ENCODE assay signal across 8 cellular contexts in the genomic region with DNA sequence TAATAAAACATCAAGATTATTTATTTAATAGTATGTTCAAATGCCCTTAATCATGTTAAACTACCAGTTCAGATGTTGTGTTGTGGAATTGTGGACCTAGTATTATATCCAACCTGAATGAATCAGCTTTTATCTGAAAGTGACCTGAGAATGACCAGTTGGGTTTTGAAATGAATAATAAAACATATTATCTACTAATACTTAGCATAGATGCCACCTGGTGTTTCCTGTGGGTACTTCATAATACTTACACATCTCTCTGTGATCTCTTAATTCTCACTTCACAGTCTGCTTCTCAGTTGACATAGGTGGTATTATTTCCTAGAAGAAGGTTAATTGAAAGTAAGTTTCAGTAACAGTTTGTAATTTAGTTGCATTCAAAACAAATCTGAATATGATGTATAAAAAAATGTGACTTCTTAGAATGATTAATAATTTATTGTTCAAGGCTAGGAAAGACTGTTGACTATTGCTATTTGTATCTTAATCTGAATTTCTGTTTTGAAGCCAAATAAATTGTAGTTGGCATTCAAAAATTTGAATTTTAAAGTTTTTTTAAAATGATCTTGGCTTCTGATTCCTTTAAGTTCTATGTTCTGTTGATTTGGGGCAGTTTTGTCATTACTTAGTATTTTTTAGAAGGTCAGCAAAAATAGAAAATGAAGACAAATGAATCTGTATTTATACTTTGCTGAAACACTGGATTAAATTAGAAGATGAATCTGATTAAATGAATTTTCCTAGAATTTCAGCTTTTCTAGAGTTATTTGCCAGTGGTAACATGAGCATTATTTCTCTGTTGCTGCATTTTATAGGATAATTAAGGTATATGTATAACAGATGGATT. TPM values are rescaled to one million over a fixed set of nuclear protein-coding genes. Genes with fewer than 3 reads are reported as not detected.
DNase-seq lines count a peak whose midpoint lies in the region; ATAC-seq, FAIRE-seq and TF ChIP-seq lines count a peak whose summit lies in the region.

No MANE protein-coding gene starts in this region.

- no peak overlapping the region for H3K27ac Mint-ChIP-seq in neural crest cell (ENCODE audit: unreplicated experiment)

- H3K9me3 ChIP-seq in Peyer's patch, result no peaks in the 10 kb centered on the region

- peaks cover 0 to 64% (median 0%) of the 10 kb centered on the region in 3 donors for H3K36me3 ChIP-seq in Peyer's patch

- no peak overlapping the region for H3K27ac ChIP-seq in Peyer's patch

- no peaks in the 10 kb centered on the region for H3K4me1 ChIP-seq in Peyer's patch

- TF ChIP-seq CTCF in Peyer's patch (IDR thresholded peaks at IDR 0.05) (peak in 5 of 6 experiments; percentile 53 to 85 (median 82)), neural crest cell (conservative IDR thresholded peaks at IDR 0.05) (peak; percentile 80)

- no peak for TF ChIP-seq POLR2A in Peyer's patch (IDR thresholded peaks at IDR 0.05)

- peak; percentile 81 for FAIRE-seq in endometrium (lab: Jason Lieb, UNC)

- H3K36me3 Mint-ChIP-seq in neural crest cell (ENCODE audit: low read depth), result no peaks in the 10 kb centered on the region

- H3K27me3 ChIP-seq in Peyer's patch, result no peaks in the 10 kb centered on the region

- H3K4me1 Mint-ChIP-seq in neural crest cell, result no peaks in the 10 kb centered on the region

- no peaks in the 10 kb centered on the region for H3K27me3 Mint-ChIP-seq in neural crest cell (ENCODE audit: low read depth)

- DNase-seq in NCI-H2171 (lab: John Stamatoyannopoulos, UW), result peak; percentile 9
- DNase-seq in NCI-H2171 treated with DMSO at 0.1 percent for 48 hours (lab: John Stamatoyannopoulos, UW), result no peak
- no peak for DNase-seq in Peyer's patch
- no peak for DNase-seq in neural crest cell (ENCODE audit: low read depth, low spot score)
- DNase-seq in stimulated activated CD4-positive, alpha-beta T cell treated with anti-CD3 and anti-CD28 coated beads, Interleukin-4, amount 100 ng/mL, for 1 hour, result no peak

- no peaks in the 10 kb centered on the region for H3K9me3 Mint-ChIP-seq in neural crest cell

- ATAC-seq in GM19372 (IDR thresholded peaks at IDR 0.05; ENCODE audit: low read depth, unreplicated experiment) (peak; percentile 92), HG03378 (IDR thresholded peaks at IDR 0.05; ENCODE audit: unreplicated experiment) (peak; percentile 94)

- no peak overlapping the region for H3K4me3 Mint-ChIP-seq in neural crest cell

- no peak overlapping the region for H3K4me3 ChIP-seq in Peyer's patch

RNA-seq across cellular contexts. Expression of a gene that starts 48.2 kb away (rescaled TPM):
- total RNA-seq in Peyer's patch (10 to 100 TPM; 38.3 to 71.8 (median 41.6) TPM), neural crest cell (96.2 and 101 TPM in 2 replicates)

RNA-seq across cellular contexts. Expression of a gene that starts 49.5 kb away (rescaled TPM):
- 10 to 100 TPM in 1 of 4 donors, 1 to 10 TPM in 3; 2.1 to 11.6 (median 5.8) TPM for total RNA-seq in Peyer's patch
- 32.2 and 34.5 TPM in 2 replicates for total RNA-seq in neural crest cell

RNA-seq across cellular contexts. Expression of a gene that starts 58.3 kb away (rescaled TPM):
- total RNA-seq in Peyer's patch (10 to 100 TPM in 3 of 4 donors, 1 to 10 TPM in 1; 5.6 to 27.2 (median 13.1) TPM), neural crest cell (48.2 and 52.9 TPM in 2 replicates)
